In genomic region chr1:13893456-13893855, GRCh38 we compare ENCODE assay signal across 11 cellular contexts.
DNase-seq lines count a peak whose midpoint lies in the region; ATAC-seq and TF ChIP-seq lines count a peak whose summit lies in the region.
"Had no signal": no experiment of that assay in that cellular context is flagged by ENCODE, and none has a peak within 500 bp of the region (broad histone marks: within the 10 kb centered on the region; RNA-seq: fewer than 3 reads in every experiment).

No MANE protein-coding gene starts in this region.

- H3K9me3 ChIP-seq in endodermal cell (ENCODE audit: control insufficient read depth, low read length): peaks cover 7% of the 10 kb centered on the region
- no peaks in the 10 kb centered on the region for H3K9me3 ChIP-seq in mucosa of descending colon
- peaks cover 0 to 5% of the 10 kb centered on the region in 2 donors for H3K9me3 ChIP-seq in stomach smooth muscle (ENCODE audit: control insufficient read depth in 2 of 2, low read length in 2 of 2)

- peaks cover 9% of the 10 kb centered on the region for H3K4me1 Mint-ChIP-seq in endodermal cell

- no peak for TF ChIP-seq CTCF in LNCaP clone FGC (IDR thresholded peaks at IDR 0.05; ENCODE audit: control insufficient read depth, extremely low read depth, insufficient read depth)
- TF ChIP-seq CTCF in endodermal cell (conservative IDR thresholded peaks at IDR 0.05): no peak
- no peak for TF ChIP-seq CTCF in mucosa of descending colon (IDR thresholded peaks at IDR 0.05)

- no peak overlapping the region for H3K27ac ChIP-seq in endodermal cell (ENCODE audit: low read depth, low read length)
- no peak overlapping the region for H3K27ac ChIP-seq in stomach smooth muscle (ENCODE audit: low read length)

- DNase-seq in LNCaP clone FGC (ENCODE audit: low read depth) (no peak), endodermal cell (peak; percentile 49), mucosa of descending colon (peak in 2 of 3 donors; percentile 48 to 70), putamen (ENCODE audit: low spot score) (no peak), occipital lobe (lab: John Stamatoyannopoulos, UW) (no peak)
- DNase-seq in activated CD4-positive, alpha-beta T cell treated with anti-CD3 and anti-CD28 coated beads for 48 hours: no peak
- no peak for DNase-seq in stimulated activated CD4-positive, alpha-beta T cell treated with anti-CD3 and anti-CD28 coated beads, Interleukin-15, amount 100 ng/mL, for 24 hours
- DNase-seq: NCI-H2029; OCI-M1; stimulated activated naive CD8-positive, alpha-beta T cell treated with anti-CD3 and anti-CD28 coated beads, Interleukin-15, Interleukin-2, amounts not matched to agents 100 U/mL and 50 U/mL, for 24 hours had no signal

- H3K27me3 ChIP-seq in endodermal cell (ENCODE audit: control insufficient read depth, insufficient read depth, low read length, poor library complexity, severe bottlenecking): peaks cover 92% of the 10 kb centered on the region
- H3K27me3 ChIP-seq in stomach smooth muscle (ENCODE audit: control insufficient read depth in 1 of 2, insufficient read depth in 2 of 2, low read length in 2 of 2): peaks cover 25 to 26% of the 10 kb centered on the region in 2 donors

- H3K4me3 Mint-ChIP-seq in endodermal cell: peak overlapping the region; percentile 48

- H3K36me3 ChIP-seq in endodermal cell (ENCODE audit: control insufficient read depth, insufficient read depth, low read length) (no peaks in the 10 kb centered on the region), mucosa of descending colon (ENCODE audit: low read depth) (no peaks in the 10 kb centered on the region), stomach smooth muscle (ENCODE audit: control insufficient read depth in 2 of 2, insufficient read depth in 2 of 2, low read length in 2 of 2) (no peaks in the 10 kb centered on the region)

- intact Hi-C loops in mucosa of descending colon (cut with DNase I, micrococcal nuclease): no loop called here

- H3K36me3 Mint-ChIP-seq in endodermal cell (ENCODE audit: low read depth): no peaks in the 10 kb centered on the region

- WGBS in endodermal cell (ENCODE audit: insufficient coverage in 1 of 2, insufficient read length in 1 of 2), 2 experiments: 48 to 53% methylated on average over 8 to 14 of the region's 14 CpGs

- H3K9ac ChIP-seq in endodermal cell (ENCODE audit: extremely low read depth, low read length, poor library complexity, severe bottlenecking) (no peak overlapping the region), stomach smooth muscle (ENCODE audit: low read length in 2 of 2) (no peak overlapping the region)

- H3K4me1 ChIP-seq in endodermal cell (ENCODE audit: control insufficient read depth, insufficient read depth, low read length) (peaks cover 4% of the 10 kb centered on the region), mucosa of descending colon (ENCODE audit: low read depth) (peaks cover 7% of the 10 kb centered on the region), stomach smooth muscle (ENCODE audit: control insufficient read depth, insufficient read depth, low read length) (peaks cover 9% of the 10 kb centered on the region)

- ATAC-seq in mucosa of descending colon: peak; percentile 24

- peaks cover 3% of the 10 kb centered on the region for H3K9me3 Mint-ChIP-seq in endodermal cell

- H3K27me3 Mint-ChIP-seq in endodermal cell (ENCODE audit: insufficient read depth): peaks cover 54% of the 10 kb centered on the region

- H3K4me3 ChIP-seq in LNCaP clone FGC (ENCODE audit: low read depth, low read length): peak overlapping the region; percentile 49
- H3K4me3 ChIP-seq in endodermal cell (ENCODE audit: low read length): peak overlapping the region; percentile 76
- H3K4me3 ChIP-seq in mucosa of descending colon: peak overlapping the region; percentile 26
- H3K4me3 ChIP-seq in stomach smooth muscle (ENCODE audit: low read length in 2 of 2): peak overlapping the region; percentile 16 to 65

- no peak overlapping the region for H3K27ac Mint-ChIP-seq in endodermal cell

Comparison
In these comparisons a context has a peak if more than half of its experiments do, and no peak if none do; other contexts are left out.
1. DNase-seq: peak in endodermal cell (single experiment) and mucosa of descending colon (2 of 3); none in LNCaP clone FGC (single experiment), putamen (single experiment), activated CD4-positive, alpha-beta T cell treated with anti-CD3 and anti-CD28 coated beads for 48 hours (single experiment), stimulated activated CD4-positive, alpha-beta T cell treated with anti-CD3 and anti-CD28 coated beads, Interleukin-15, amount 100 ng/mL, for 24 hours (single experiment) and occipital lobe (single experiment).
2. H3K4me3 ChIP-seq: peak in every context shown above with its lines; median percentile 76 in endodermal cell; 49 in LNCaP clone FGC; 40 in stomach smooth muscle; 26 in mucosa of descending colon.